Comparison of ENCODE assay signal across 23 cellular contexts in genomic region chr12:56437430-56438176, GRCh38. TPM values are rescaled to one million over a fixed set of nuclear protein-coding genes. Genes with fewer than 3 reads are reported as not detected.
"Had no signal": no experiment of that assay in that cellular context is flagged by ENCODE, and none has a peak within 500 bp of the region (broad histone marks: within the 10 kb centered on the region; RNA-seq: fewer than 3 reads in every experiment).

No MANE protein-coding gene starts in this region.

- H3K27ac Mint-ChIP-seq: activated CD4-positive, alpha-beta memory T cell treated with anti-CD3 and anti-CD28 coated beads, Interleukin-2, amount 10 ng/mL, durations not matched to agents 7 days and 5 days; activated T-helper 17 cell treated with anti-CD3 and anti-CD28 coated beads, Interleukin-2, amount 50 U/mL, for 72 hours; stimulated activated naive CD8-positive, alpha-beta T cell treated with anti-CD3 and anti-CD28 coated beads, Interleukin-15, amount 100 ng/mL, for 72 hours; T-helper 17 cell had no signal

- H3K4me3 Mint-ChIP-seq: activated CD4-positive, alpha-beta memory T cell treated with anti-CD3 and anti-CD28 coated beads, Interleukin-2, amount 10 ng/mL, durations not matched to agents 7 days and 5 days; activated T-helper 17 cell treated with anti-CD3 and anti-CD28 coated beads, Interleukin-2, amount 50 U/mL, for 72 hours; central memory CD8-positive, alpha-beta T cell; naive B cell; stimulated activated naive CD8-positive, alpha-beta T cell treated with anti-CD3 and anti-CD28 coated beads, Interleukin-15, amount 100 ng/mL, for 72 hours; T-helper 17 cell had no signal

- H3K4me1 ChIP-seq: colonic mucosa, gastrocnemius medialis, suprapubic skin, vagina had no signal

- H3K9me3 ChIP-seq: colonic mucosa, gastrocnemius medialis, mucosa of descending colon, ovary, suprapubic skin, vagina had no signal

- H3K27me3 ChIP-seq: colonic mucosa, gastrocnemius medialis, ovary, suprapubic skin, vagina had no signal

- H3K27me3 Mint-ChIP-seq: activated CD4-positive, alpha-beta memory T cell treated with anti-CD3 and anti-CD28 coated beads, Interleukin-2, amount 10 ng/mL, durations not matched to agents 7 days and 5 days; activated T-helper 17 cell treated with anti-CD3 and anti-CD28 coated beads, Interleukin-2, amount 50 U/mL, for 72 hours; central memory CD8-positive, alpha-beta T cell; naive B cell; stimulated activated naive CD8-positive, alpha-beta T cell treated with anti-CD3 and anti-CD28 coated beads, Interleukin-15, amount 100 ng/mL, for 72 hours; T-helper 17 cell had no signal

- H3K36me3 ChIP-seq: colonic mucosa, gastrocnemius medialis, ovary, suprapubic skin, vagina had no signal

- H3K4me3 ChIP-seq: colonic mucosa, gastrocnemius medialis, mucosa of descending colon, ovary, smooth muscle cell, suprapubic skin, vagina had no signal

- DNase-seq: activated CD4-positive, alpha-beta memory T cell treated with anti-CD3 and anti-CD28 coated beads, Interleukin-2, amount 10 ng/mL, durations not matched to agents 7 days and 5 days; activated CD4-positive, alpha-beta T cell treated with anti-CD3 and anti-CD28 coated beads for 48 hours; activated CD4-positive, CD25-positive, alpha-beta regulatory T cell; activated naive CD4-positive, alpha-beta T cell treated with Interleukin-2 at 50 U/mL for 16 hours; activated T-cell treated with anti-CD3 and anti-CD28 coated beads, Interleukin-2, amount 50 U/mL, for 1 hour; aorta; colonic mucosa; gastrocnemius medialis; head of caudate nucleus; left ventricle myocardium superior; mucosa of descending colon; naive B cell; ovary; stimulated activated CD4-positive, alpha-beta T cell treated with anti-CD3 and anti-CD28 coated beads, Interleukin-4, amount 100 ng/mL, for 1 hour; stimulated activated naive CD8-positive, alpha-beta T cell treated with anti-CD3 and anti-CD28 coated beads, Interleukin-15, amount 100 ng/mL, for 72 hours; T-helper 17 cell; trophoblast cell had no signal

- H3K9me3 Mint-ChIP-seq: activated CD4-positive, alpha-beta memory T cell treated with anti-CD3 and anti-CD28 coated beads, Interleukin-2, amount 10 ng/mL, durations not matched to agents 7 days and 5 days; activated T-helper 17 cell treated with anti-CD3 and anti-CD28 coated beads, Interleukin-2, amount 50 U/mL, for 72 hours; central memory CD8-positive, alpha-beta T cell; naive B cell; stimulated activated naive CD8-positive, alpha-beta T cell treated with anti-CD3 and anti-CD28 coated beads, Interleukin-15, amount 100 ng/mL, for 72 hours had no signal

- H3K4me2 ChIP-seq: smooth muscle cell had no signal

- H3K4me1 Mint-ChIP-seq: central memory CD8-positive, alpha-beta T cell had no signal

- H3K27ac ChIP-seq: colonic mucosa, gastrocnemius medialis, ovary, suprapubic skin, vagina had no signal

- ATAC-seq: activated T-helper 17 cell treated with anti-CD3 and anti-CD28 coated beads, Interleukin-2, amount 50 U/mL, for 72 hours; gastrocnemius medialis; left ventricle myocardium superior; mucosa of descending colon; sciatic nerve; stimulated activated naive CD8-positive, alpha-beta T cell treated with anti-CD3 and anti-CD28 coated beads, Interleukin-15, amount 100 ng/mL, for 72 hours; T-helper 17 cell had no signal

RNA-seq across cellular contexts. Expression of gene MIP, which starts 16.9 kb away (rescaled TPM):
- total RNA-seq: activated CD4-positive, alpha-beta memory T cell treated with anti-CD3 and anti-CD28 coated beads, Interleukin-2, amount 10 ng/mL, durations not matched to agents 7 days and 5 days; activated T-helper 17 cell treated with anti-CD3 and anti-CD28 coated beads, Interleukin-2, amount 50 U/mL, for 72 hours; aorta; colonic mucosa; gastrocnemius medialis; left ventricle myocardium superior; mucosa of descending colon; sciatic nerve; smooth muscle cell; suprapubic skin; T-helper 17 cell; vagina had no signal
- polyA plus RNA-seq: aorta, ovary, smooth muscle cell had no signal
